8 cellular contexts compared by ENCODE assay signal in genomic region chrX:150569155-150569477, GRCh38. TPM values are rescaled to one million over a fixed set of nuclear protein-coding genes. Genes with fewer than 3 reads are reported as not detected.
DNase-seq lines count a peak whose midpoint lies in the region; ATAC-seq lines count a peak whose summit lies in the region.

No MANE protein-coding gene starts in this region.

- no peak overlapping the region for H3K23ac ChIP-seq in neuronal stem cell (ENCODE audit: low read depth, low read length, poor library complexity)

- H3K9ac ChIP-seq in neuronal stem cell (ENCODE audit: low read depth, low read length, poor library complexity): peak overlapping the region; percentile 90

- no peak overlapping the region for H4K91ac ChIP-seq in neuronal stem cell (ENCODE audit: low read depth, low read length, poor library complexity)

- H3K79me1 ChIP-seq in neuronal stem cell (ENCODE audit: low read depth, low read length): no peaks in the 10 kb centered on the region

- no peak overlapping the region for H4K8ac ChIP-seq in neuronal stem cell (ENCODE audit: low read depth, low read length)

- H2AFZ ChIP-seq in neuronal stem cell (ENCODE audit: low read length): peak overlapping the region; percentile 75

- peak overlapping the region; percentile 13 for H2BK5ac ChIP-seq in neuronal stem cell (ENCODE audit: low read length)

- ATAC-seq in GM21576 (IDR thresholded peaks at IDR 0.05; ENCODE audit: unreplicated experiment): peak; percentile 31

- no peak overlapping the region for H2BK120ac ChIP-seq in neuronal stem cell (ENCODE audit: low read depth, low read length)

- no peaks in the 10 kb centered on the region for H3K36me3 ChIP-seq in neuronal stem cell (replicated peaks in 1 of 2; ENCODE audit: control insufficient read depth in 2 of 2, insufficient read depth in 2 of 2, low read length in 2 of 2)

- DNase-seq in KBM-7: peak; percentile 76
- DNase-seq in activated CD4-positive, alpha-beta T cell treated with anti-CD3 and anti-CD28 coated beads, Interleukin-2, amount 50 U/mL, for 1 hour: peak; percentile 27
- peak; percentile 39 for DNase-seq in fibroblast of peridontal ligament (ENCODE audit: extremely low read depth)
- DNase-seq in neuronal stem cell (ENCODE audit: low spot score): no peak
- DNase-seq in NCI-H187 (lab: John Stamatoyannopoulos, UW): no peak
- DNase-seq in NCI-H510A treated with DMSO at 0.1 percent for 48 hours (lab: John Stamatoyannopoulos, UW): no peak

- H3K4me1 ChIP-seq in neuronal stem cell (ENCODE audit: control insufficient read depth in 2 of 2, insufficient read depth in 1 of 2, low read depth in 1 of 2, low read length in 2 of 2): peaks cover 11 to 16% of the 10 kb centered on the region in 2 donors

- WGBS in neuronal stem cell (ENCODE audit: extremely low coverage in 2 of 2, insufficient read length in 2 of 2, insufficient replicate concordance in 1 of 2), 2 donors: no CpG with 5 or more reads among the region's 17 CpGs

- peak overlapping the region; percentile 71 for H3K18ac ChIP-seq in neuronal stem cell (ENCODE audit: low read length)

- no peak overlapping the region for H3K27ac ChIP-seq in neuronal stem cell (replicated peaks; ENCODE audit: low read length)

- H3K4me2 ChIP-seq in neuronal stem cell (ENCODE audit: insufficient read depth, low read length, poor library complexity, severe bottlenecking): peak overlapping the region; percentile 54

- in situ Hi-C loops in KBM-7 (cut with MboI; ENCODE audit: low pct_unique_long_range_greater_than_20kb, low sequenced_read_pairs): no loop called here

- no peak overlapping the region for H2AK5ac ChIP-seq in neuronal stem cell (ENCODE audit: low read depth, low read length)

- H3K9me3 ChIP-seq in neuronal stem cell (replicated peaks in 1 of 2; ENCODE audit: control insufficient read depth in 2 of 2, insufficient read depth in 1 of 2, low read depth in 1 of 2, low read length in 2 of 2): no peaks in the 10 kb centered on the region

- H3K4me3 ChIP-seq in GM08714 (ENCODE audit: low read length) (peak overlapping the region; percentile 70), neuronal stem cell (ENCODE audit: low read length in 2 of 2) (peak overlapping the region; percentile 58 to 97)

- no peak overlapping the region for H3K4ac ChIP-seq in neuronal stem cell (ENCODE audit: low read length)

- H3K14ac ChIP-seq in neuronal stem cell (ENCODE audit: low read length): no peak overlapping the region

- H2BK12ac ChIP-seq in neuronal stem cell (ENCODE audit: low read length): no peak overlapping the region

- no peak overlapping the region for H2BK15ac ChIP-seq in neuronal stem cell (ENCODE audit: low read length)

- H3K27me3 ChIP-seq in neuronal stem cell (ENCODE audit: control insufficient read depth in 3 of 3, insufficient read depth in 3 of 3, low read depth in 1 of 3, low read length in 3 of 3): no peaks in the 10 kb centered on the region

RNA-seq across cellular contexts. Expression of gene MTM1, which starts 0.7 kb away (rescaled TPM):
- 4.0 TPM for polyA plus RNA-seq in neuronal stem cell (2013, experiment 1 of 2)
- polyA plus RNA-seq in neuronal stem cell (2013, experiment 2 of 2): 3.9 TPM

Comparison
In these comparisons a context has a peak if more than half of its experiments do, and no peak if none do; other contexts are left out.
1. DNase-seq: peak in KBM-7 (single experiment), activated CD4-positive, alpha-beta T cell treated with anti-CD3 and anti-CD28 coated beads, Interleukin-2, amount 50 U/mL, for 1 hour (single experiment) and fibroblast of peridontal ligament (single experiment); none in neuronal stem cell (single experiment), NCI-H187 (0 of 2) and NCI-H510A treated with DMSO at 0.1 percent for 48 hours (single experiment).